In the genomic region with DNA sequence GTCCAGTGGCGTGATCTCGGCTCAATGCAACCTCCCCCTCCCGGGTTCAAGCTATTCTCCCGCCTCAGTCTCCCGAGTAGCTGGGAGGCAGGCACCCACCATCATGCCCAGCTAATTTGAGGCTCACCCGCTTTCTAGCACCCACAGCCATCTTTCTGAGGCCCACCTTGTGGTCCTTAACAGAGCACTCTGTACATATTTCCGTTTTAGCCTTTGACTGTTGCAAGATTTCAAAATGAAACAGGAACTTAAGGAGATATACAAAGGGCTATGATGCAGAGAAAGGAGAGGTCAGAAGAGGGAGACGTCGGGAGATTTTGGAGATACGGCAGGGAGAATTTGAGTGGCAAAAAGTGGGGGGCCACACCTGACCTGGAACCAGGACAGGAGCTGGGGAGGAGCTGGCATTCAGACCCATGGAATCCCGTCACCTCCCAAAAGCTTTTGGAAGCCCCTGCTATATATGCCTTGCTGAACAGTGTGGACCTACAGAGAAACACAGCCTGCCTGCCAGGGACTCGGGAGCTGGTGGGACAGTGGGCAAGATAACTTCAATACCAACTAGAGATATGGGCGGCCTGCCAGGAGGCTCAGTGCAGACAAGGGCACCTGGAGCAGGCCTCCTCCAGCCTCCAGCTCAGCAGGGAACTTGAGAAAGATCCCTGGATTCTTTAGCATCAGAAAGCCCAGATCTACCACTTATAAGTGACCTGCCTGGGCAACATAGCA, we compare ENCODE assay signal across 14 cellular contexts. TPM values are rescaled to one million over a fixed set of nuclear protein-coding genes. Genes with fewer than 3 reads are reported as not detected.
DNase-seq lines count a peak whose midpoint lies in the region; ATAC-seq, FAIRE-seq and TF ChIP-seq lines count a peak whose summit lies in the region.
"Had no signal": no experiment of that assay in that cellular context is flagged by ENCODE, and none has a peak within 500 bp of the region (broad histone marks: within the 10 kb centered on the region; RNA-seq: fewer than 3 reads in every experiment).

No MANE protein-coding gene starts in this region.

- no TSS peak for BruUV-seq in HepG2 (replicated peaks; lab: Mats Ljungman, UMichigan)

- no peaks in the 10 kb centered on the region for H3K9me3 ChIP-seq in A549
- no peaks in the 10 kb centered on the region for H3K9me3 ChIP-seq in HepG2 (ENCODE audit: low read length)
- H3K9me3 ChIP-seq: heart left ventricle had no signal

- H3K4me3 ChIP-seq in A549 (no peak overlapping the region), HepG2 (replicated peaks in 1 of 3; ENCODE audit: insufficient read depth in 1 of 3, low read depth in 2 of 3, low read length in 3 of 3) (no peak overlapping the region)
- H3K4me3 ChIP-seq: heart left ventricle had no signal

- no peak for FAIRE-seq in A549 (lab: Jason Lieb, UNC)
- FAIRE-seq in GM19239 (lab: Jason Lieb, UNC) = peak; percentile 99
- FAIRE-seq in HepG2 (lab: Jason Lieb, UNC) = no peak

- no peaks in the 10 kb centered on the region for H3K79me2 ChIP-seq in HepG2 (ENCODE audit: insufficient read depth, low read length)
- H3K79me2 ChIP-seq: parathyroid adenoma had no signal

- TF ChIP-seq CTCF in A549 (IDR thresholded peaks at IDR 0.05) (no peak), RWPE1 (conservative IDR thresholded peaks at IDR 0.05; ENCODE audit: low read depth) (no peak), HepG2 (CRISPR knock-in tag; IDR thresholded peaks at IDR 0.05) (no peak)

- H3K9ac ChIP-seq in HepG2 (ENCODE audit: insufficient read depth, low read depth, low read length) = no peak overlapping the region
- H3K9ac ChIP-seq: parathyroid adenoma had no signal

- in situ Hi-C loops in HepG2 (cut with HindIII; ENCODE audit: extremely low pct_ligation_motif_present, low pct_unique_long_range_greater_than_20kb) = loop anchor here (5.0 kb wide), 1 partner anchor 119 kb away; no protein-coding TSS in a partner anchor

- 76% methylated on average over 13 of the region's 13 CpGs for WGBS in A549 (ENCODE audit: missing lambda C conversion rate)
- 27% methylated on average over 11 of the region's 13 CpGs for WGBS in HepG2 (ENCODE audit: low lambda C conversion rate)

- H4K20me1 ChIP-seq in HepG2 (ENCODE audit: insufficient read depth, low read length) = no peaks in the 10 kb centered on the region

- intact Hi-C loops in HepG2 (cut with micrococcal nuclease; ENCODE audit: unreplicated experiment) = loop anchor here (10.0 kb wide), 1 partner anchor 137 kb away; no protein-coding TSS in a partner anchor

- no peak for TF ChIP-seq EP300 in A549 (IDR thresholded peaks at IDR 0.05)
- no peak for TF ChIP-seq EP300 in HepG2 (IDR thresholded peaks at IDR 0.05; ENCODE audit: low read depth in 2 of 2, low read length in 2 of 2)
- no peak for TF ChIP-seq EP300 in HepG2 (CRISPR knock-in tag; IDR thresholded peaks at IDR 0.05; ENCODE audit: borderline replicate concordance)

- peaks cover 2 to 34% of the 10 kb centered on the region in 2 experiments; a peak in 2 of 5 replicates for H3K27me3 ChIP-seq in HepG2 (ENCODE audit: control insufficient read depth in 1 of 2, insufficient read depth in 2 of 2, low read length in 2 of 2)
- H3K27me3 ChIP-seq: heart left ventricle had no signal

- CTCF ChIA-PET in A549 (lab: Yijun Ruan, JAX) (interaction anchor here (0.6 to 46.2 kb wide), 23 partner anchors 0 to 175 kb away, joined by 3 to 1913 read pairs (median 6); partner anchors contain the start of genes CLCF1, POLD4, PPP1CA and RAD9A), RWPE1 (lab: Yijun Ruan, JAX) (interaction anchor here (0.6 to 5.8 kb wide), 13 partner anchors 8 to 495 kb away, joined by 3 to 113 read pairs (median 15); partner anchors contain the start of genes CLCF1, POLD4 and RAD9A), HepG2 (lab: Yijun Ruan, JAX; ENCODE audit: low intra/inter-chr PET ratio, low total read pairs) (interaction anchor here (1.6 to 2.3 kb wide), 3 partner anchors 25 to 31 kb away, joined by 6 to 45 read pairs (median 25); partner anchors contain the start of gene POLD4)

- POLR2A ChIA-PET in A549 (lab: Yijun Ruan, JAX) = interaction anchor here (1.4 to 7.7 kb wide), 6 partner anchors 7 to 35 kb away, joined by 4 to 129 read pairs (median 14); partner anchors contain the start of genes POLD4 and PPP1CA
- POLR2A ChIA-PET in RWPE1 (lab: Yijun Ruan, JAX; ENCODE audit: low non-redundant PET) = interaction anchor here (1.0 to 2.5 kb wide), 2 partner anchors 27 to 29 kb away, joined by 4 to 7 read pairs; partner anchors contain the start of gene POLD4
- POLR2A ChIA-PET in HepG2 (lab: Yijun Ruan, JAX) = interaction anchor here (0.8 to 18.5 kb wide), 4 partner anchors 8 to 64 kb away, joined by 3 to 365 read pairs (median 3); partner anchors contain the start of genes CLCF1 and POLD4

- H3K36me3 ChIP-seq in HepG2 (replicated peaks in 1 of 2; ENCODE audit: control insufficient read depth in 1 of 2, insufficient read depth in 2 of 2, low read length in 2 of 2) = no peaks in the 10 kb centered on the region
- H3K36me3 ChIP-seq: heart left ventricle had no signal

- no peak overlapping the region for H2AFZ ChIP-seq in HepG2 (ENCODE audit: low read length)
- H2AFZ ChIP-seq: parathyroid adenoma had no signal

- TF ChIP-seq POLR2A in A549 (IDR thresholded peaks at IDR 0.05; ENCODE audit: low read length) (no peak), HepG2 (IDR thresholded peaks at IDR 0.05; ENCODE audit: insufficient read depth in 1 of 2, low read depth in 2 of 2, low read length in 2 of 2) (no peak)

- H3K27ac ChIP-seq in A549 (peak overlapping the region; percentile 95 to 100), RWPE1 (peak overlapping the region; percentile 97), HepG2 (ENCODE audit: extremely low read length, insufficient read depth, low read length) (no peak overlapping the region)
- H3K27ac ChIP-seq: parathyroid adenoma had no signal

- H3K4me2 ChIP-seq in A549 = peak overlapping the region; percentile 95
- H3K4me2 ChIP-seq in HepG2 (ENCODE audit: low read depth, low read length) = peak overlapping the region; percentile 34; the same call in 1 of the 2 replicates

- no peak for DNase-seq in A549 (ENCODE audit: low read depth in 1 of 2, low spot score in 1 of 2)
- no peak for DNase-seq in GM19239 (ENCODE audit: insufficient read length, low spot score)
- no peak for DNase-seq in RWPE1 (ENCODE audit: low spot score)
- no peak for DNase-seq in HepG2 (ENCODE audit: low spot score)
- DNase-seq in activated CD4-positive, CD25-positive, alpha-beta regulatory T cell (lab: John Stamatoyannopoulos, UW) = no peak
- DNase-seq in effector CD8-positive, alpha-beta T cell (lab: John Stamatoyannopoulos, UW) = no peak
- no peak for DNase-seq in HT-29 (ENCODE audit: low spot score)
- DNase-seq: DND-41, heart left ventricle, NCI-H524 treated with DMSO at 0.1 percent for 48 hours, T-helper 1 cell had no signal

- no peak for ATAC-seq in A549
- ATAC-seq in HepG2 = no peak
- no peak for ATAC-seq in HG02884 (IDR thresholded peaks at IDR 0.05; ENCODE audit: unreplicated experiment)

- H3K4me1 ChIP-seq in A549 (peaks cover 85% of the 10 kb centered on the region), HepG2 (ENCODE audit: insufficient read depth, low read length) (peaks cover 30% of the 10 kb centered on the region)
- H3K4me1 ChIP-seq: parathyroid adenoma had no signal

- TF ChIP-seq RAD21 in A549 (conservative IDR thresholded peaks at IDR 0.05 in 1 of 2, IDR thresholded peaks at IDR 0.05 in 1 of 2) = no peak
- no peak for TF ChIP-seq RAD21 in HepG2 (CRISPR knock-in tag; IDR thresholded peaks at IDR 0.05)

RNA-seq across cellular contexts. Expression of gene CLCF1, which starts 8.0 kb away (rescaled TPM):
- 23.9 and 25.8 TPM in 2 replicates for polyA plus RNA-seq in A549 (2011; rRNA removed)
- polyA plus RNA-seq in A549 (2012; cell fraction: cytosol; rRNA removed) = 75.7 and 103 TPM in 2 replicates
- 204 and 212 TPM in 2 replicates for polyA plus RNA-seq in A549 (2012; cell fraction: nucleus; rRNA removed)
- polyA plus RNA-seq in A549 (2017; fragmentation: RNase III; extraction: RNeasy Plus Mini Kit Qiagen cat#74134 plus additional on column Dnase treatment) = 31.0 to 37.1 TPM (median 36.0 TPM) in 3 replicates
- 14.6 and 17.5 TPM in 2 replicates for polyA minus RNA-seq in A549 (2011; rRNA and poly(A)+ RNA removed)
- 0.48 and 0.49 TPM in 2 replicates for total RNA-seq in HepG2 (2016; rRNA removed; fragmentation: Illumina TruSeq; extraction: Trizol)
- 0.26 and 0.40 TPM in 2 replicates for total RNA-seq in HepG2 (2016; cell fraction: cytosol; rRNA removed; fragmentation: Illumina TruSeq; extraction: Trizol; ENCODE audit: low read depth)
- 0.48 and 0.54 TPM in 2 replicates for total RNA-seq in HepG2 (2016; cell fraction: insoluble cytoplasmic fraction; rRNA removed; fragmentation: Illumina TruSeq; extraction: Trizol)
- 0.83 and 1.2 TPM in 2 replicates for total RNA-seq in HepG2 (2016; cell fraction: membrane; rRNA removed; fragmentation: Illumina TruSeq; extraction: Trizol)
- total RNA-seq in HepG2 (2016; cell fraction: nucleus; rRNA removed; fragmentation: Illumina TruSeq; extraction: Trizol) = 0.50 and 0.53 TPM in 2 replicates
- 0.78 and 0.80 TPM in 2 replicates for polyA plus RNA-seq in HepG2 (2011; rRNA removed)
- polyA plus RNA-seq in HepG2 (2011; cell fraction: cytosol; rRNA removed) = 0.76 and 1.3 TPM in 2 replicates
- polyA plus RNA-seq in HepG2 (2011; cell fraction: nucleus; rRNA removed) = 2.5 and 3.0 TPM in 2 replicates
- 0.16 and 0.44 TPM in 2 replicates for polyA plus RNA-seq in HepG2 (2012)
- 0.32 and 0.45 TPM in 2 replicates for polyA plus RNA-seq in HepG2 (2016; cell fraction: cytosol; fragmentation: Illumina TruSeq; extraction: Trizol; ENCODE audit: low read depth)
- polyA plus RNA-seq in HepG2 (2016; cell fraction: insoluble cytoplasmic fraction; fragmentation: Illumina TruSeq; extraction: Trizol; ENCODE audit: low read depth) = 0.64 and 0.76 TPM in 2 replicates
- polyA plus RNA-seq in HepG2 (2016; cell fraction: membrane; fragmentation: Illumina TruSeq; extraction: Trizol; ENCODE audit: low read depth) = 0.64 and 0.71 TPM in 2 replicates
- 2.1 and 3.2 TPM in 2 replicates for polyA plus RNA-seq in HepG2 (2016; cell fraction: nucleus; fragmentation: Illumina TruSeq; extraction: Trizol; ENCODE audit: insufficient read depth, low read depth)
- polyA minus RNA-seq in HepG2 (2011; rRNA and poly(A)+ RNA removed; ENCODE audit: low replicate concordance) = 1.7 and 8.5 TPM in 2 replicates
- 0.79 TPM in 1 of 2 replicates, not detected in the other for polyA minus RNA-seq in HepG2 (2011; cell fraction: cytosol; rRNA and poly(A)+ RNA removed)
- polyA minus RNA-seq in HepG2 (2011; cell fraction: nucleus; rRNA and poly(A)+ RNA removed) = 0.25 and 0.26 TPM in 2 replicates
- total RNA-seq in HT-29 (2014; rRNA removed; shearing (Covaris generic)) = 25.5 and 29.7 TPM in 2 replicates

RNA-seq across cellular contexts. Expression of gene RAD9A, which starts 10.4 kb away (rescaled TPM):
- 19.0 and 19.6 TPM in 2 replicates for polyA plus RNA-seq in A549 (2011; rRNA removed)
- 56.6 and 74.8 TPM in 2 replicates for polyA plus RNA-seq in A549 (2012; cell fraction: cytosol; rRNA removed)
- polyA plus RNA-seq in A549 (2012; cell fraction: nucleus; rRNA removed) = 286 and 297 TPM in 2 replicates
- polyA plus RNA-seq in A549 (2017; fragmentation: RNase III; extraction: RNeasy Plus Mini Kit Qiagen cat#74134 plus additional on column Dnase treatment) = 41.6 to 43.7 TPM (median 43.0 TPM) in 3 replicates
- 12.8 and 14.6 TPM in 2 replicates for polyA minus RNA-seq in A549 (2011; rRNA and poly(A)+ RNA removed)
- total RNA-seq in HepG2 (2016; rRNA removed; fragmentation: Illumina TruSeq; extraction: Trizol) = 6.1 and 10.1 TPM in 2 replicates
- 4.1 and 5.9 TPM in 2 replicates for total RNA-seq in HepG2 (2016; cell fraction: cytosol; rRNA removed; fragmentation: Illumina TruSeq; extraction: Trizol; ENCODE audit: low read depth)
- 5.8 and 13.4 TPM in 2 replicates for total RNA-seq in HepG2 (2016; cell fraction: insoluble cytoplasmic fraction; rRNA removed; fragmentation: Illumina TruSeq; extraction: Trizol)
- 4.4 and 5.5 TPM in 2 replicates for total RNA-seq in HepG2 (2016; cell fraction: membrane; rRNA removed; fragmentation: Illumina TruSeq; extraction: Trizol)
- total RNA-seq in HepG2 (2016; cell fraction: nucleus; rRNA removed; fragmentation: Illumina TruSeq; extraction: Trizol) = 14.1 and 16.4 TPM in 2 replicates
- polyA plus RNA-seq in HepG2 (2011; rRNA removed) = 14.7 and 15.7 TPM in 2 replicates
- 4.4 and 7.5 TPM in 2 replicates for polyA plus RNA-seq in HepG2 (2011; cell fraction: cytosol; rRNA removed)
- 60.6 and 87.4 TPM in 2 replicates for polyA plus RNA-seq in HepG2 (2011; cell fraction: nucleus; rRNA removed)
- polyA plus RNA-seq in HepG2 (2012) = 6.9 and 9.5 TPM in 2 replicates
- 3.7 and 4.6 TPM in 2 replicates for polyA plus RNA-seq in HepG2 (2016; cell fraction: cytosol; fragmentation: Illumina TruSeq; extraction: Trizol; ENCODE audit: low read depth)
- polyA plus RNA-seq in HepG2 (2016; cell fraction: insoluble cytoplasmic fraction; fragmentation: Illumina TruSeq; extraction: Trizol; ENCODE audit: low read depth) = 6.4 and 7.5 TPM in 2 replicates
- polyA plus RNA-seq in HepG2 (2016; cell fraction: membrane; fragmentation: Illumina TruSeq; extraction: Trizol; ENCODE audit: low read depth) = 4.8 and 5.8 TPM in 2 replicates
- polyA plus RNA-seq in HepG2 (2016; cell fraction: nucleus; fragmentation: Illumina TruSeq; extraction: Trizol; ENCODE audit: insufficient read depth, low read depth) = 61.7 and 63.7 TPM in 2 replicates
- polyA minus RNA-seq in HepG2 (2011; rRNA and poly(A)+ RNA removed; ENCODE audit: low replicate concordance) = 6.7 and 12.7 TPM in 2 replicates
- polyA minus RNA-seq in HepG2 (2011; cell fraction: cytosol; rRNA and poly(A)+ RNA removed) = 1.9 and 4.6 TPM in 2 replicates
- 11.1 TPM in 2 replicates for polyA minus RNA-seq in HepG2 (2011; cell fraction: nucleus; rRNA and poly(A)+ RNA removed)
- 35.2 and 38.4 TPM in 2 replicates for total RNA-seq in HT-29 (2014; rRNA removed; shearing (Covaris generic))

RNA-seq across cellular contexts. Expression of gene PPP1CA, which starts 20.2 kb away (rescaled TPM):
- polyA plus RNA-seq in A549 (2011; rRNA removed) (174 and 178 TPM in 2 replicates), A549 (2017; fragmentation: RNase III; extraction: RNeasy Plus Mini Kit Qiagen cat#74134 plus additional on column Dnase treatment) (200 to 208 TPM (median 205 TPM) in 3 replicates), HepG2 (2011; rRNA removed) (149 and 173 TPM in 2 replicates)
- polyA plus RNA-seq in A549 (2012; cell fraction: cytosol; rRNA removed) = 405 and 423 TPM in 2 replicates
- 324 and 334 TPM in 2 replicates for polyA plus RNA-seq in A549 (2012; cell fraction: nucleus; rRNA removed)
- polyA minus RNA-seq in A549 (2011; rRNA and poly(A)+ RNA removed) = 239 and 243 TPM in 2 replicates
- 170 and 188 TPM in 2 replicates for total RNA-seq in HepG2 (2016; rRNA removed; fragmentation: Illumina TruSeq; extraction: Trizol)
- 49.0 and 62.5 TPM in 2 replicates for total RNA-seq in HepG2 (2016; cell fraction: cytosol; rRNA removed; fragmentation: Illumina TruSeq; extraction: Trizol; ENCODE audit: low read depth)
- total RNA-seq in HepG2 (2016; cell fraction: insoluble cytoplasmic fraction; rRNA removed; fragmentation: Illumina TruSeq; extraction: Trizol) = 171 and 181 TPM in 2 replicates
- total RNA-seq in HepG2 (2016; cell fraction: membrane; rRNA removed; fragmentation: Illumina TruSeq; extraction: Trizol) = 78.0 and 95.5 TPM in 2 replicates
- total RNA-seq in HepG2 (2016; cell fraction: nucleus; rRNA removed; fragmentation: Illumina TruSeq; extraction: Trizol) = 66.5 and 72.2 TPM in 2 replicates
- polyA plus RNA-seq in HepG2 (2011; cell fraction: cytosol; rRNA removed) = 212 and 274 TPM in 2 replicates
- 137 and 147 TPM in 2 replicates for polyA plus RNA-seq in HepG2 (2011; cell fraction: nucleus; rRNA removed)
- polyA plus RNA-seq in HepG2 (2012) = 91.5 and 93.8 TPM in 2 replicates
- 58.1 and 67.4 TPM in 2 replicates for polyA plus RNA-seq in HepG2 (2016; cell fraction: cytosol; fragmentation: Illumina TruSeq; extraction: Trizol; ENCODE audit: low read depth)
- polyA plus RNA-seq in HepG2 (2016; cell fraction: insoluble cytoplasmic fraction; fragmentation: Illumina TruSeq; extraction: Trizol; ENCODE audit: low read depth) = 192 and 207 TPM in 2 replicates
- 72.5 and 83.6 TPM in 2 replicates for polyA plus RNA-seq in HepG2 (2016; cell fraction: membrane; fragmentation: Illumina TruSeq; extraction: Trizol; ENCODE audit: low read depth)
- 110 and 123 TPM in 2 replicates for polyA plus RNA-seq in HepG2 (2016; cell fraction: nucleus; fragmentation: Illumina TruSeq; extraction: Trizol; ENCODE audit: insufficient read depth, low read depth)
- polyA minus RNA-seq in HepG2 (2011; rRNA and poly(A)+ RNA removed; ENCODE audit: low replicate concordance) = 209 and 295 TPM in 2 replicates
- 83.6 and 84.9 TPM in 2 replicates for polyA minus RNA-seq in HepG2 (2011; cell fraction: cytosol; rRNA and poly(A)+ RNA removed)
- polyA minus RNA-seq in HepG2 (2011; cell fraction: nucleus; rRNA and poly(A)+ RNA removed) = 31.7 and 34.7 TPM in 2 replicates
- total RNA-seq in HT-29 (2014; rRNA removed; shearing (Covaris generic)) = 610 and 631 TPM in 2 replicates

RNA-seq across cellular contexts. Expression of gene TBC1D10C, which starts 22.5 kb away (rescaled TPM):
- polyA plus RNA-seq in A549 (2011; rRNA removed) (not detected in 2 replicates), A549 (2017; fragmentation: RNase III; extraction: RNeasy Plus Mini Kit Qiagen cat#74134 plus additional on column Dnase treatment) (0.08 TPM in 1 of 3 replicates, not detected in the others), HepG2 (2011; rRNA removed) (1.8 and 2.8 TPM in 2 replicates)
- 0.06 TPM in 1 of 2 replicates, not detected in the other for polyA plus RNA-seq in A549 (2012; cell fraction: cytosol; rRNA removed)
- polyA plus RNA-seq in A549 (2012; cell fraction: nucleus; rRNA removed) = 0.28 TPM in 1 of 2 replicates, not detected in the other
- not detected in 2 replicates for polyA minus RNA-seq in A549 (2011; rRNA and poly(A)+ RNA removed)
- total RNA-seq in HepG2 (2016; rRNA removed; fragmentation: Illumina TruSeq; extraction: Trizol) = 0.81 and 1.0 TPM in 2 replicates
- total RNA-seq in HepG2 (2016; cell fraction: cytosol; rRNA removed; fragmentation: Illumina TruSeq; extraction: Trizol; ENCODE audit: low read depth) = 0.44 and 0.81 TPM in 2 replicates
- total RNA-seq in HepG2 (2016; cell fraction: insoluble cytoplasmic fraction; rRNA removed; fragmentation: Illumina TruSeq; extraction: Trizol) = 0.92 and 1.1 TPM in 2 replicates
- 0.45 and 0.59 TPM in 2 replicates for total RNA-seq in HepG2 (2016; cell fraction: membrane; rRNA removed; fragmentation: Illumina TruSeq; extraction: Trizol)
- total RNA-seq in HepG2 (2016; cell fraction: nucleus; rRNA removed; fragmentation: Illumina TruSeq; extraction: Trizol) = 0.50 and 0.84 TPM in 2 replicates
- 1.3 and 2.7 TPM in 2 replicates for polyA plus RNA-seq in HepG2 (2011; cell fraction: cytosol; rRNA removed)
- polyA plus RNA-seq in HepG2 (2011; cell fraction: nucleus; rRNA removed) = 26.5 and 39.6 TPM in 2 replicates
- polyA plus RNA-seq in HepG2 (2012) = 0.97 and 2.1 TPM in 2 replicates
- 0.19 and 0.28 TPM in 2 replicates for polyA plus RNA-seq in HepG2 (2016; cell fraction: cytosol; fragmentation: Illumina TruSeq; extraction: Trizol; ENCODE audit: low read depth)
- 0.60 and 1.1 TPM in 2 replicates for polyA plus RNA-seq in HepG2 (2016; cell fraction: insoluble cytoplasmic fraction; fragmentation: Illumina TruSeq; extraction: Trizol; ENCODE audit: low read depth)
- 0.57 and 0.73 TPM in 2 replicates for polyA plus RNA-seq in HepG2 (2016; cell fraction: membrane; fragmentation: Illumina TruSeq; extraction: Trizol; ENCODE audit: low read depth)
- polyA plus RNA-seq in HepG2 (2016; cell fraction: nucleus; fragmentation: Illumina TruSeq; extraction: Trizol; ENCODE audit: insufficient read depth, low read depth) = 2.9 and 3.4 TPM in 2 replicates
- polyA minus RNA-seq in HepG2 (2011; rRNA and poly(A)+ RNA removed; ENCODE audit: low replicate concordance) = 2.2 TPM in 1 of 2 replicates, not detected in the other
- 0.59 and 0.88 TPM in 2 replicates for polyA minus RNA-seq in HepG2 (2011; cell fraction: cytosol; rRNA and poly(A)+ RNA removed)
- 2.3 and 3.4 TPM in 2 replicates for polyA minus RNA-seq in HepG2 (2011; cell fraction: nucleus; rRNA and poly(A)+ RNA removed)
- total RNA-seq in HT-29 (2014; rRNA removed; shearing (Covaris generic)) = 0.15 TPM in 1 of 2 replicates, not detected in the other
- total RNA-seq: LHCN-M2 had no signal

RNA-seq across cellular contexts. Expression of gene POLD4, which starts 28.1 kb away (rescaled TPM):
- polyA plus RNA-seq in A549 (2011; rRNA removed) = 140 and 157 TPM in 2 replicates
- polyA plus RNA-seq in A549 (2012; cell fraction: cytosol; rRNA removed) = 213 and 248 TPM in 2 replicates
- polyA plus RNA-seq in A549 (2012; cell fraction: nucleus; rRNA removed) = 283 and 303 TPM in 2 replicates
- polyA plus RNA-seq in A549 (2017; fragmentation: RNase III; extraction: RNeasy Plus Mini Kit Qiagen cat#74134 plus additional on column Dnase treatment) = 131 to 159 TPM (median 148 TPM) in 3 replicates
- polyA minus RNA-seq in A549 (2011; rRNA and poly(A)+ RNA removed) = 45.2 and 61.1 TPM in 2 replicates
- total RNA-seq in HepG2 (2016; rRNA removed; fragmentation: Illumina TruSeq; extraction: Trizol) = 10.5 and 10.9 TPM in 2 replicates
- 5.2 and 7.4 TPM in 2 replicates for total RNA-seq in HepG2 (2016; cell fraction: cytosol; rRNA removed; fragmentation: Illumina TruSeq; extraction: Trizol; ENCODE audit: low read depth)
- 9.4 and 11.7 TPM in 2 replicates for total RNA-seq in HepG2 (2016; cell fraction: insoluble cytoplasmic fraction; rRNA removed; fragmentation: Illumina TruSeq; extraction: Trizol)
- 9.2 and 9.7 TPM in 2 replicates for total RNA-seq in HepG2 (2016; cell fraction: membrane; rRNA removed; fragmentation: Illumina TruSeq; extraction: Trizol)
- total RNA-seq in HepG2 (2016; cell fraction: nucleus; rRNA removed; fragmentation: Illumina TruSeq; extraction: Trizol) = 4.2 and 8.2 TPM in 2 replicates
- polyA plus RNA-seq in HepG2 (2011; rRNA removed) = 27.4 and 35.1 TPM in 2 replicates
- polyA plus RNA-seq in HepG2 (2011; cell fraction: cytosol; rRNA removed) = 32.2 and 49.3 TPM in 2 replicates
- 59.7 and 63.0 TPM in 2 replicates for polyA plus RNA-seq in HepG2 (2011; cell fraction: nucleus; rRNA removed)
- polyA plus RNA-seq in HepG2 (2012) = 16.6 and 24.1 TPM in 2 replicates
- 5.8 and 8.7 TPM in 2 replicates for polyA plus RNA-seq in HepG2 (2016; cell fraction: cytosol; fragmentation: Illumina TruSeq; extraction: Trizol; ENCODE audit: low read depth)
- 10.2 and 12.5 TPM in 2 replicates for polyA plus RNA-seq in HepG2 (2016; cell fraction: insoluble cytoplasmic fraction; fragmentation: Illumina TruSeq; extraction: Trizol; ENCODE audit: low read depth)
- polyA plus RNA-seq in HepG2 (2016; cell fraction: membrane; fragmentation: Illumina TruSeq; extraction: Trizol; ENCODE audit: low read depth) = 7.5 and 7.8 TPM in 2 replicates
- 12.5 and 16.3 TPM in 2 replicates for polyA plus RNA-seq in HepG2 (2016; cell fraction: nucleus; fragmentation: Illumina TruSeq; extraction: Trizol; ENCODE audit: insufficient read depth, low read depth)
- polyA minus RNA-seq in HepG2 (2011; rRNA and poly(A)+ RNA removed; ENCODE audit: low replicate concordance) = 10.3 and 10.4 TPM in 2 replicates
- 10.2 and 11.6 TPM in 2 replicates for polyA minus RNA-seq in HepG2 (2011; cell fraction: cytosol; rRNA and poly(A)+ RNA removed)
- 7.2 and 9.7 TPM in 2 replicates for polyA minus RNA-seq in HepG2 (2011; cell fraction: nucleus; rRNA and poly(A)+ RNA removed)
- total RNA-seq in HT-29 (2014; rRNA removed; shearing (Covaris generic)) = 137 and 138 TPM in 2 replicates

Comparison
In these comparisons a context has a peak if more than half of its experiments do, and no peak if none do; other contexts are left out.
1. RNA of gene CLCF1, which starts 8.0 kb away (total RNA-seq): 25.5 to 29.7 TPM in HT-29; 0.26 to 1.2 TPM in HepG2; every median in the first group is over 10 times any median in the second.